In the genomic region with DNA sequence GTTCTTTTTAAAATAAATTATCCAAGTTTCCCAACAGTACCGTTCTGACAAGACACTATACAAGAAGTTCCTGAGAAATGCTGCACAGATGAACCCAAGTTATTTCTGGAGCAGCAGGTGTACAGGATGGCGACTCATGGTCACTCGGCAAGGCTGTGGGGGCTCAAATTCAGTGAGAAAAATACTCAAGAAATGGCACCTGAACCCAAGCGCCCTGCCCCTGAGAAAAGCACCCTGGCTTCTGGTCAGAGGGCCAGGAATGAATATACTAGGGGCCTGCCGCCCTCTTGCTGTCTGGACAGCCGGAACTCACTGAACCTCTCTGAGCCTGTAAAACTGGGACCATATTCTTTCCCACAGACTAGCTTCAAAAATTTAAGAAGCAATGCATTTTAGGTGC, we compare ENCODE assay signal across 8 cellular contexts. TPM values are rescaled to one million over a fixed set of nuclear protein-coding genes. Genes with fewer than 3 reads are reported as not detected.
DNase-seq lines count a peak whose midpoint lies in the region; ATAC-seq and TF ChIP-seq lines count a peak whose summit lies in the region.

No MANE protein-coding gene starts in this region.

- H3K27me3 ChIP-seq in ovary = no peaks in the 10 kb centered on the region

- peaks cover 39% of the 10 kb centered on the region for H3K4me1 ChIP-seq in ES-I3 (ENCODE audit: insufficient read depth, low read length)
- H3K4me1 ChIP-seq in OCI-LY7 (ENCODE audit: insufficient read depth, low read length, poor library complexity, severe bottlenecking) = peaks cover 70% of the 10 kb centered on the region
- peaks cover 10% of the 10 kb centered on the region for H3K4me1 ChIP-seq in ovary (ENCODE audit: insufficient read depth)

- TF ChIP-seq POLR2A in ovary (IDR thresholded peaks at IDR 0.05) = no peak

- H3K27ac ChIP-seq in OCI-LY7 (ENCODE audit: low read depth, low read length, poor library complexity, severe bottlenecking) (peak overlapping the region; percentile 100), ovary (no peak overlapping the region)

- H3K9ac ChIP-seq in ES-I3 (ENCODE audit: low read depth, low read length) = peak overlapping the region; percentile 86

- no peak for TF ChIP-seq EP300 in ovary (IDR thresholded peaks at IDR 0.05)

- 74 to 90% (median 83%) methylated on average over 6 of the region's 6 CpGs for WGBS in ovary, 3 donors

- CTCF ChIA-PET in OCI-LY7 (lab: Charles Lee; ENCODE audit: unreplicated experiment) = no interaction called here

- no peak overlapping the region for H2AFZ ChIP-seq in OCI-LY7 (ENCODE audit: low read length)

- no peaks in the 10 kb centered on the region for H4K20me1 ChIP-seq in OCI-LY7 (ENCODE audit: insufficient read depth, low read length)

- peak; percentile 65 for DNase-seq in OCI-LY7 (ENCODE audit: low spot score)
- DNase-seq in epithelial cell of esophagus (ENCODE audit: low read depth) = no peak
- DNase-seq in ovary = no peak
- DNase-seq in MV-4-11 (lab: John Stamatoyannopoulos, UW) = no peak
- no peak for DNase-seq in NCI-H1417 treated with DMSO at 0.1 percent for 48 hours (lab: John Stamatoyannopoulos, UW)
- no peak for DNase-seq in DMS53 treated with DMSO at 0.1 percent for 48 hours (lab: John Stamatoyannopoulos, UW; ENCODE audit: unreplicated experiment)

- no peak for TF ChIP-seq CTCF in OCI-LY7 (conservative IDR thresholded peaks at IDR 0.05; ENCODE audit: low read length)
- TF ChIP-seq CTCF in epithelial cell of esophagus (IDR thresholded peaks at IDR 0.05; ENCODE audit: insufficient read depth, low read depth, low read length, missing control alignments) = no peak
- no peak for TF ChIP-seq CTCF in ovary (IDR thresholded peaks at IDR 0.05)

- H3K9me3 ChIP-seq in ES-I3 (ENCODE audit: control insufficient read depth, insufficient read depth, low read length) = no peaks in the 10 kb centered on the region; the same call in 1 of the 2 replicates
- H3K9me3 ChIP-seq in OCI-LY7 (ENCODE audit: low read length) = no peaks in the 10 kb centered on the region
- H3K9me3 ChIP-seq in ovary = no peaks in the 10 kb centered on the region

- H3K79me2 ChIP-seq in OCI-LY7 (ENCODE audit: insufficient read depth, low read depth, low read length) = peaks cover 60% of the 10 kb centered on the region

- H3K4me3 ChIP-seq in OCI-LY7 (ENCODE audit: low read depth, low read length, poor library complexity, severe bottlenecking) (peak overlapping the region; percentile 81), epithelial cell of esophagus (ENCODE audit: low read length) (peak overlapping the region; percentile 70), ovary (peak overlapping the region; percentile 60)

- POLR2A ChIA-PET in OCI-LY7 (lab: Charles Lee) = interaction anchor here (1.0 to 4.9 kb wide), 6 partner anchors 10 to 153 kb away, joined by 3 to 84 read pairs (median 6); no protein-coding TSS in a partner anchor

- intact Hi-C loops in OCI-LY7 (cut with micrococcal nuclease; ENCODE audit: unreplicated experiment) = loop anchor here (1.0 to 5.0 kb wide), 5 partner anchors 13 to 461 kb away; partner anchors contain the start of gene FAM78A
- intact Hi-C loops in ovary (cut with DNase I) = loop anchor here in 1 of 4 donors (5.0 to 10.0 kb wide), 2 partner anchors 146 to 203 kb away; partner anchors contain the start of gene UCK1

- peaks cover 6% of the 10 kb centered on the region; the same call in 1 of the 2 replicates for H3K36me3 ChIP-seq in ES-I3 (ENCODE audit: insufficient read depth, low read length)
- peaks cover 39% of the 10 kb centered on the region; the same call in 1 of the 2 replicates for H3K36me3 ChIP-seq in OCI-LY7 (ENCODE audit: insufficient read depth, low read length)
- no peaks in the 10 kb centered on the region for H3K36me3 ChIP-seq in ovary

- BruUV-seq in OCI-LY7 (replicated peaks; lab: Mats Ljungman, UMichigan) = TSS peak; percentile 50

- peak overlapping the region; percentile 97 for H3K4me2 ChIP-seq in OCI-LY7 (ENCODE audit: low read length)

- H3K9me2 ChIP-seq in OCI-LY7 (ENCODE audit: insufficient read depth, low read length) = no peaks in the 10 kb centered on the region

- ATAC-seq in HG03571 (IDR thresholded peaks at IDR 0.05; ENCODE audit: unreplicated experiment) = no peak

RNA-seq across cellular contexts. Expression of gene RAPGEF1, which starts 1.6 kb away (rescaled TPM):
- total RNA-seq in OCI-LY7 (2014; rRNA removed; shearing (Covaris generic)) = 114 and 118 TPM in 2 replicates
- total RNA-seq in OCI-LY7 (2022) = 243 and 277 TPM in 2 replicates
- total RNA-seq in ovary = 10 to 100 TPM; 17.0 to 64.4 (median 37.2) TPM
- 10 to 100 TPM; 23.6 to 33.8 TPM for polyA plus RNA-seq in ovary
